Comparison of ENCODE assay signal across 1 cellular context in genomic region chr15:64153480-64154367, GRCh38.
A peak's percentile ranks its signal among the peaks of the same experiment; 100 is the strongest.
TF ChIP-seq lines count a peak whose summit lies in the region.

No MANE protein-coding gene starts in this region.

TF ChIP-seq in K562, 482 proteins besides CTCF, POLR2A, EP300 and RAD21 (continued from another document):
- TF ChIP-seq PHF21A (IDR thresholded peaks at IDR 0.05; ENCODE audit: borderline replicate concordance, low read depth) (no peak), NEUROD1 (IDR thresholded peaks at IDR 0.05; ENCODE audit: borderline replicate concordance, low read depth, low read length, partially characterized antibody) (peak; percentile 47), TAL1 (IDR thresholded peaks at IDR 0.05) (no peak), XRCC5 (IDR thresholded peaks at IDR 0.05; ENCODE audit: low read depth, low read length) (peak; percentile 91), POLR2B (IDR thresholded peaks at IDR 0.05; ENCODE audit: low read depth, partially characterized antibody) (peak; percentile 82), MCM5 (IDR thresholded peaks at IDR 0.05; ENCODE audit: low read depth) (no peak), ZNF23 (CRISPR knock-in tag; IDR thresholded peaks at IDR 0.05) (no peak), ZMIZ1 (IDR thresholded peaks at IDR 0.05; ENCODE audit: low read depth in 2 of 2, low read length in 2 of 2) (0 out of 4 replicates have a peak, but pooled peaks of 1 of the 2 experiments have one; percentile 40), MNT (conservative IDR thresholded peaks at IDR 0.05) (0 out of 4 replicates have a peak, but pooled peaks of 1 of the 2 experiments have one; percentile 17), SMC3 (conservative IDR thresholded peaks at IDR 0.05; ENCODE audit: insufficient read depth, low read depth, low read length) (peak; percentile 83), KLF16 (IDR thresholded peaks at IDR 0.05) (peak; percentile 63), ZFP91 (CRISPR knock-in tag; IDR thresholded peaks at IDR 0.05) (no peak), SRSF7 (optimal IDR thresholded peaks at IDR 0.05; ENCODE audit: low read depth, low read length) (no peak), ZBTB17 (CRISPR knock-in tag; IDR thresholded peaks at IDR 0.05) (0 out of 2 replicates have a peak, but pooled peaks have one; percentile 27), CREM (IDR thresholded peaks at IDR 0.05; ENCODE audit: low read depth) (peak; percentile 33; the same call in 1 of the 2 replicates), RBM22 (IDR thresholded peaks at IDR 0.05; ENCODE audit: low read depth, low read length, poor library complexity, severe bottlenecking) (peak; percentile 90), SOX6 (IDR thresholded peaks at IDR 0.05) (peak; percentile 16; the same call in 1 of the 2 replicates), SLC30A9 (CRISPR knock-in tag; IDR thresholded peaks at IDR 0.05) (no peak), CTBP1 (IDR thresholded peaks at IDR 0.05; ENCODE audit: borderline replicate concordance) (peak; percentile 52), SPI1 (IDR thresholded peaks at IDR 0.05; ENCODE audit: borderline replicate concordance, low read depth, low read length) (0 out of 2 replicates have a peak, but pooled peaks have one; percentile 17), HDGF (IDR thresholded peaks at IDR 0.05) (peak; percentile 87), SMAD3 (CRISPR knock-in tag; conservative IDR thresholded peaks at IDR 0.05) (0 out of 2 replicates have a peak, but pooled peaks have one; percentile 26)
- TF ChIP-seq, protein P1, sequence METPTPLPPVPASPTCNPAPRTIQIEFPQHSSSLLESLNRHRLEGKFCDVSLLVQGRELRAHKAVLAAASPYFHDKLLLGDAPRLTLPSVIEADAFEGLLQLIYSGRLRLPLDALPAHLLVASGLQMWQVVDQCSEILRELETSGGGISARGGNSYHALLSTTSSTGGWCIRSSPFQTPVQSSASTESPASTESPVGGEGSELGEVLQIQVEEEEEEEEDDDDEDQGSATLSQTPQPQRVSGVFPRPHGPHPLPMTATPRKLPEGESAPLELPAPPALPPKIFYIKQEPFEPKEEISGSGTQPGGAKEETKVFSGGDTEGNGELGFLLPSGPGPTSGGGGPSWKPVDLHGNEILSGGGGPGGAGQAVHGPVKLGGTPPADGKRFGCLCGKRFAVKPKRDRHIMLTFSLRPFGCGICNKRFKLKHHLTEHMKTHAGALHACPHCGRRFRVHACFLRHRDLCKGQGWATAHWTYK (CRISPR knock-in tag; IDR thresholded peaks at IDR 0.05): peak; percentile 41; the same call in 1 of the 2 replicates
- TF ChIP-seq, protein P2, sequence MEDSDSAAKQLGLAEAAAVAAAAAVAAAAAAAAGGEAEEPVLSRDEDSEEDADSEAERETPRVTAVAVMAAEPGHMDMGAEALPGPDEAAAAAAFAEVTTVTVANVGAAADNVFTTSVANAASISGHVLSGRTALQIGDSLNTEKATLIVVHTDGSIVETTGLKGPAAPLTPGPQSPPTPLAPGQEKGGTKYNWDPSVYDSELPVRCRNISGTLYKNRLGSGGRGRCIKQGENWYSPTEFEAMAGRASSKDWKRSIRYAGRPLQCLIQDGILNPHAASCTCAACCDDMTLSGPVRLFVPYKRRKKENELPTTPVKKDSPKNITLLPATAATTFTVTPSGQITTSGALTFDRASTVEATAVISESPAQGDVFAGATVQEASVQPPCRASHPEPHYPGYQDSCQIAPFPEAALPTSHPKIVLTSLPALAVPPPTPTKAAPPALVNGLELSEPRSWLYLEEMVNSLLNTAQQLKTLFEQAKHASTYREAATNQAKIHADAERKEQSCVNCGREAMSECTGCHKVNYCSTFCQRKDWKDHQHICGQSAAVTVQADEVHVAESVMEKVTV (CRISPR knock-in tag; IDR thresholded peaks at IDR 0.05): 0 out of 2 replicates have a peak, but pooled peaks have one; percentile 32
- TF ChIP-seq, protein P3, sequence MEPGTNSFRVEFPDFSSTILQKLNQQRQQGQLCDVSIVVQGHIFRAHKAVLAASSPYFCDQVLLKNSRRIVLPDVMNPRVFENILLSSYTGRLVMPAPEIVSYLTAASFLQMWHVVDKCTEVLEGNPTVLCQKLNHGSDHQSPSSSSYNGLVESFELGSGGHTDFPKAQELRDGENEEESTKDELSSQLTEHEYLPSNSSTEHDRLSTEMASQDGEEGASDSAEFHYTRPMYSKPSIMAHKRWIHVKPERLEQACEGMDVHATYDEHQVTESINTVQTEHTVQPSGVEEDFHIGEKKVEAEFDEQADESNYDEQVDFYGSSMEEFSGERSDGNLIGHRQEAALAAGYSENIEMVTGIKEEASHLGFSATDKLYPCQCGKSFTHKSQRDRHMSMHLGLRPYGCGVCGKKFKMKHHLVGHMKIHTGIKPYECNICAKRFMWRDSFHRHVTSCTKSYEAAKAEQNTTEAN (CRISPR knock-in tag; IDR thresholded peaks at IDR 0.05): no peak
- TF ChIP-seq, protein P4, sequence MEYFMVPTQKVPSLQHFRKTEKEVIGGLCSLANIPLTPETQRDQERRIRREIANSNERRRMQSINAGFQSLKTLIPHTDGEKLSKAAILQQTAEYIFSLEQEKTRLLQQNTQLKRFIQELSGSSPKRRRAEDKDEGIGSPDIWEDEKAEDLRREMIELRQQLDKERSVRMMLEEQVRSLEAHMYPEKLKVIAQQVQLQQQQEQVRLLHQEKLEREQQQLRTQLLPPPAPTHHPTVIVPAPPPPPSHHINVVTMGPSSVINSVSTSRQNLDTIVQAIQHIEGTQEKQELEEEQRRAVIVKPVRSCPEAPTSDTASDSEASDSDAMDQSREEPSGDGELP (CRISPR knock-in tag; IDR thresholded peaks at IDR 0.05; ENCODE audit: borderline replicate concordance): peak; percentile 74; the same call in 1 of the 2 replicates
TF ChIP-seq in K562: peak in this region for 62.
